Comparison of ENCODE assay signal across 1 cellular context in the genomic region with DNA sequence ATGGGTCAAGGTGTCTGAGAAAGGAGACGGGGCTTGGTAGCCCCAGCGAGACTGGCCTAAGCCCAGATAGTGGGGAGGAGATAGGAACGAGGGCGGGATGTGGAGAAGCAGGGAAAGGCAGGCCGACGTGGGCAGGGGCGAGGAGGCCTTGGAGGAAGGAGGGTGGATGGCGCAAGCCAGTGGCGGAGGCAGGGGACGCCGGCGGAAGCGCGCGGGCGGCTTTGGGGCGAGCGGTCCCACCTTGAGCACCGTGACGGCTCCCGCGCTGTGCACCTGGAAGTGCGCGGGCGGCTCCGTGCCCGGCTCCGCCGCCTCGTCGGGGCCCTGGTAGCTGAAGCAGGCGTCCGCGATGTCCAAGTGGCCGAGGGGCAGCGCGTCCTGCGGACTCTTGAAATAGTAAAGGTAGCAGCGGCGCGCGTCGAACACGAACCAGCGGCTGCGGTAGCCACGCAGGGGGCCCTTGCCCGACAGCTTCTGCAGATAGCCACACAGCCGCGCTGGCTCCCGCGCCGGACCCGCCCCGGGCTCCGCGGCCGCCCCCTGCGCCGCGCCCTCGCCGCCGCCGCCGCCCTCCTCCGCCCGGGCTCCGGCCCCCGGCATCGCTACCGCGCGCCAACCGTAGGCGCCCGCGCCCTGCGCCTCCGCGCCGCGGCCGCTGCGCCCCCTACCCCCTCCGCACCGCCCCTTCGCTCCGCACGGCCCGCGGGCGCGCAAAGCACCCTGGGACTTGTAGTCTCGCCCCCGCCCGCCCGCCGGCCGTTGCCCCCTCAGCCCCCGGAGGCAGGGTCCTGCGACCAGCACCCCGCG.
TF ChIP-seq lines count a peak whose summit lies in the region.

TSS of gene TBC1D2B (minus strand) at position 659 of the 807 bp plus-strand sequence. CDS start at position 600, 59 bp downstream.

TF ChIP-seq in HepG2, 621 proteins besides CTCF, POLR2A, EP300 and RAD21 (continued from another document and continues in another):
- TF ChIP-seq, protein P1, sequence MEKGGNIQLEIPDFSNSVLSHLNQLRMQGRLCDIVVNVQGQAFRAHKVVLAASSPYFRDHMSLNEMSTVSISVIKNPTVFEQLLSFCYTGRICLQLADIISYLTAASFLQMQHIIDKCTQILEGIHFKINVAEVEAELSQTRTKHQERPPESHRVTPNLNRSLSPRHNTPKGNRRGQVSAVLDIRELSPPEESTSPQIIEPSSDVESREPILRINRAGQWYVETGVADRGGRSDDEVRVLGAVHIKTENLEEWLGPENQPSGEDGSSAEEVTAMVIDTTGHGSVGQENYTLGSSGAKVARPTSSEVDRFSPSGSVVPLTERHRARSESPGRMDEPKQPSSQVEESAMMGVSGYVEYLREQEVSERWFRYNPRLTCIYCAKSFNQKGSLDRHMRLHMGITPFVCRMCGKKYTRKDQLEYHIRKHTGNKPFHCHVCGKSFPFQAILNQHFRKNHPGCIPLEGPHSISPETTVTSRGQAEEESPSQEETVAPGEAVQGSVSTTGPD (CRISPR knock-in tag; IDR thresholded peaks at IDR 0.05), result no peak
- TF ChIP-seq ZNF746 (CRISPR knock-in tag; IDR thresholded peaks at IDR 0.05), result 0 out of 2 replicates have a peak, but pooled peaks have one; percentile 57
- TF ChIP-seq MBD4 (IDR thresholded peaks at IDR 0.05; ENCODE audit: borderline replicate concordance, low read length), result no peak
- no peak for TF ChIP-seq KDM4B (CRISPR knock-in tag; IDR thresholded peaks at IDR 0.05)
- peak; percentile 63 for TF ChIP-seq PATZ1 (CRISPR knock-in tag; IDR thresholded peaks at IDR 0.05)
- no peak for TF ChIP-seq ZNF678 (CRISPR knock-in tag; IDR thresholded peaks at IDR 0.05)
- TF ChIP-seq, protein P2, sequence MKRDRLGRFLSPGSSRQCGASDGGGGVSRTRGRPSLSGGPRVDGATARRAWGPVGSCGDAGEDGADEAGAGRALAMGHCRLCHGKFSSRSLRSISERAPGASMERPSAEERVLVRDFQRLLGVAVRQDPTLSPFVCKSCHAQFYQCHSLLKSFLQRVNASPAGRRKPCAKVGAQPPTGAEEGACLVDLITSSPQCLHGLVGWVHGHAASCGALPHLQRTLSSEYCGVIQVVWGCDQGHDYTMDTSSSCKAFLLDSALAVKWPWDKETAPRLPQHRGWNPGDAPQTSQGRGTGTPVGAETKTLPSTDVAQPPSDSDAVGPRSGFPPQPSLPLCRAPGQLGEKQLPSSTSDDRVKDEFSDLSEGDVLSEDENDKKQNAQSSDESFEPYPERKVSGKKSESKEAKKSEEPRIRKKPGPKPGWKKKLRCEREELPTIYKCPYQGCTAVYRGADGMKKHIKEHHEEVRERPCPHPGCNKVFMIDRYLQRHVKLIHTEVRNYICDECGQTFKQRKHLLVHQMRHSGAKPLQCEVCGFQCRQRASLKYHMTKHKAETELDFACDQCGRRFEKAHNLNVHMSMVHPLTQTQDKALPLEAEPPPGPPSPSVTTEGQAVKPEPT (CRISPR knock-in tag; IDR thresholded peaks at IDR 0.05; ENCODE audit: low read depth), result no peak
- no peak for TF ChIP-seq RELA (CRISPR knock-in tag; IDR thresholded peaks at IDR 0.05)
- TF ChIP-seq ZFP41 (CRISPR knock-in tag; IDR thresholded peaks at IDR 0.05; ENCODE audit: borderline replicate concordance), result no peak
- no peak for TF ChIP-seq ZNF44 (CRISPR knock-in tag; IDR thresholded peaks at IDR 0.05)
- TF ChIP-seq ZNF136 (CRISPR knock-in tag; IDR thresholded peaks at IDR 0.05; ENCODE audit: low read depth), result no peak
- TF ChIP-seq CREM (IDR thresholded peaks at IDR 0.05), result no peak
- TF ChIP-seq CREM (CRISPR knock-in tag; IDR thresholded peaks at IDR 0.05), result no peak
- peak; percentile 74 for TF ChIP-seq ZFY (CRISPR knock-in tag; IDR thresholded peaks at IDR 0.05)
- no peak for TF ChIP-seq ZNF496 (CRISPR knock-in tag; IDR thresholded peaks at IDR 0.05; ENCODE audit: insufficient replicate concordance)
- TF ChIP-seq, protein P3, sequence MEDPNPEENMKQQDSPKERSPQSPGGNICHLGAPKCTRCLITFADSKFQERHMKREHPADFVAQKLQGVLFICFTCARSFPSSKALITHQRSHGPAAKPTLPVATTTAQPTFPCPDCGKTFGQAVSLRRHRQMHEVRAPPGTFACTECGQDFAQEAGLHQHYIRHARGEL (CRISPR knock-in tag; IDR thresholded peaks at IDR 0.05), result no peak
- TF ChIP-seq ZBTB26 (CRISPR knock-in tag; IDR thresholded peaks at IDR 0.05; ENCODE audit: borderline replicate concordance), result no peak
- no peak; the same call in 1 of the 2 replicates for TF ChIP-seq RFXAP (CRISPR knock-in tag; IDR thresholded peaks at IDR 0.05; ENCODE audit: borderline replicate concordance)
- no peak for TF ChIP-seq PCBP1 (IDR thresholded peaks at IDR 0.05; ENCODE audit: borderline replicate concordance, low read depth, low read length)
- TF ChIP-seq SIN3A (IDR thresholded peaks at IDR 0.05; ENCODE audit: borderline replicate concordance, low read depth, low read length), result no peak
- no peak for TF ChIP-seq ATAD3A (CRISPR knock-in tag; IDR thresholded peaks at IDR 0.05)
- no peak for TF ChIP-seq HHEX (CRISPR knock-in tag; IDR thresholded peaks at IDR 0.05)
- TF ChIP-seq ZNF33A (CRISPR knock-in tag; IDR thresholded peaks at IDR 0.05; ENCODE audit: borderline replicate concordance), result no peak
- no peak for TF ChIP-seq CBX5 (CRISPR knock-in tag; IDR thresholded peaks at IDR 0.05; ENCODE audit: borderline replicate concordance)
- no peak; the same call in 1 of the 2 replicates for TF ChIP-seq ZNF280B (CRISPR knock-in tag; IDR thresholded peaks at IDR 0.05; ENCODE audit: borderline replicate concordance)
- no peak for TF ChIP-seq ZNF547 (CRISPR knock-in tag; IDR thresholded peaks at IDR 0.05)
- TF ChIP-seq, protein P4, sequence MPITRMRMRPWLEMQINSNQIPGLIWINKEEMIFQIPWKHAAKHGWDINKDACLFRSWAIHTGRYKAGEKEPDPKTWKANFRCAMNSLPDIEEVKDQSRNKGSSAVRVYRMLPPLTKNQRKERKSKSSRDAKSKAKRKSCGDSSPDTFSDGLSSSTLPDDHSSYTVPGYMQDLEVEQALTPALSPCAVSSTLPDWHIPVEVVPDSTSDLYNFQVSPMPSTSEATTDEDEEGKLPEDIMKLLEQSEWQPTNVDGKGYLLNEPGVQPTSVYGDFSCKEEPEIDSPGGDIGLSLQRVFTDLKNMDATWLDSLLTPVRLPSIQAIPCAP (CRISPR knock-in tag; IDR thresholded peaks at IDR 0.05; ENCODE audit: low read depth), result no peak
- TF ChIP-seq EED (CRISPR knock-in tag; IDR thresholded peaks at IDR 0.05), result no peak
- no peak for TF ChIP-seq POLR2G (IDR thresholded peaks at IDR 0.05; ENCODE audit: low read depth, low read length)
- TF ChIP-seq FOXA1 (IDR thresholded peaks at IDR 0.05), result no peak
- no peak for TF ChIP-seq FOXA1 (CRISPR knock-in tag; IDR thresholded peaks at IDR 0.05)
- peak; percentile 66; the same call in 1 of the 2 replicates for TF ChIP-seq NRL (CRISPR knock-in tag; IDR thresholded peaks at IDR 0.05; ENCODE audit: borderline replicate concordance)
- no peak for TF ChIP-seq NCOA2 (CRISPR knock-in tag; IDR thresholded peaks at IDR 0.05)
- TF ChIP-seq KDM3A (CRISPR knock-in tag; IDR thresholded peaks at IDR 0.05; ENCODE audit: low read depth), result no peak
- TF ChIP-seq ARID2 (CRISPR knock-in tag; IDR thresholded peaks at IDR 0.05; ENCODE audit: borderline replicate concordance), result no peak
- TF ChIP-seq ZNF331 (CRISPR knock-in tag; IDR thresholded peaks at IDR 0.05), result 0 out of 2 replicates have a peak, but pooled peaks have one; percentile 13
- no peak for TF ChIP-seq ZFP82 (CRISPR knock-in tag; IDR thresholded peaks at IDR 0.05; ENCODE audit: borderline replicate concordance)
- TF ChIP-seq HINFP (CRISPR knock-in tag; IDR thresholded peaks at IDR 0.05; ENCODE audit: low read depth), result no peak
- no peak for TF ChIP-seq NFIB (CRISPR knock-in tag; IDR thresholded peaks at IDR 0.05; ENCODE audit: borderline replicate concordance)
- TF ChIP-seq HIC2 (CRISPR knock-in tag; IDR thresholded peaks at IDR 0.05; ENCODE audit: low read depth), result no peak
- TF ChIP-seq PITX1 (CRISPR knock-in tag; IDR thresholded peaks at IDR 0.05), result 0 out of 2 replicates have a peak, but pooled peaks have one; percentile 25
- no peak for TF ChIP-seq SOX5 (CRISPR knock-in tag; IDR thresholded peaks at IDR 0.05; ENCODE audit: borderline replicate concordance)
- TF ChIP-seq, protein P5, sequence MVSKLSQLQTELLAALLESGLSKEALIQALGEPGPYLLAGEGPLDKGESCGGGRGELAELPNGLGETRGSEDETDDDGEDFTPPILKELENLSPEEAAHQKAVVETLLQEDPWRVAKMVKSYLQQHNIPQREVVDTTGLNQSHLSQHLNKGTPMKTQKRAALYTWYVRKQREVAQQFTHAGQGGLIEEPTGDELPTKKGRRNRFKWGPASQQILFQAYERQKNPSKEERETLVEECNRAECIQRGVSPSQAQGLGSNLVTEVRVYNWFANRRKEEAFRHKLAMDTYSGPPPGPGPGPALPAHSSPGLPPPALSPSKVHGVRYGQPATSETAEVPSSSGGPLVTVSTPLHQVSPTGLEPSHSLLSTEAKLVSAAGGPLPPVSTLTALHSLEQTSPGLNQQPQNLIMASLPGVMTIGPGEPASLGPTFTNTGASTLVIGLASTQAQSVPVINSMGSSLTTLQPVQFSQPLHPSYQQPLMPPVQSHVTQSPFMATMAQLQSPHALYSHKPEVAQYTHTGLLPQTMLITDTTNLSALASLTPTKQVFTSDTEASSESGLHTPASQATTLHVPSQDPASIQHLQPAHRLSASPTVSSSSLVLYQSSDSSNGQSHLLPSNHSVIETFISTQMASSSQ (IDR thresholded peaks at IDR 0.05; ENCODE audit: low read depth), result no peak
- TF ChIP-seq, protein P5 (CRISPR knock-in tag; IDR thresholded peaks at IDR 0.05; ENCODE audit: borderline replicate concordance), result no peak
- no peak for TF ChIP-seq ZNF230 (CRISPR knock-in tag; IDR thresholded peaks at IDR 0.05)
- TF ChIP-seq ZNF768 (CRISPR knock-in tag; IDR thresholded peaks at IDR 0.05), result 0 out of 2 replicates have a peak, but pooled peaks have one; percentile 60
